Comparison of ENCODE assay signal across 23 cellular contexts in genomic region chr14:100091386-100091785, GRCh38. TPM values are rescaled to one million over a fixed set of nuclear protein-coding genes. Genes with fewer than 3 reads are reported as not detected.
A peak's percentile ranks its signal among the peaks of the same experiment; 100 is the strongest.
DNase-seq lines count a peak whose midpoint lies in the region; ATAC-seq and TF ChIP-seq lines count a peak whose summit lies in the region.
"Had no signal": no experiment of that assay in that cellular context is flagged by ENCODE, and none has a peak within 500 bp of the region (broad histone marks: within the 10 kb centered on the region; RNA-seq: fewer than 3 reads in every experiment).

No MANE protein-coding gene starts in this region.

- peaks cover 71% of the 10 kb centered on the region for H3K36me3 Mint-ChIP-seq in T-helper 1 cell treated with Interleukin-12 subunit alpha and Interleukin-12 subunit beta and Interleukin-4 antibody, amounts not matched to agents 30 μg/mL and 1 μg/mL, for 36 hours (ENCODE audit: low read depth)
- peaks cover 16 to 95% (median 39%) of the 10 kb centered on the region in 3 donors for H3K36me3 Mint-ChIP-seq in CD8-positive, alpha-beta memory T cell
- peaks cover 100% of the 10 kb centered on the region for H3K36me3 Mint-ChIP-seq in activated T-helper 17 cell treated with anti-CD3 and anti-CD28 coated beads, Interleukin-2, amount 50 U/mL, for 72 hours (ENCODE audit: low read depth)
- H3K36me3 Mint-ChIP-seq in natural killer cell = peaks cover 25% of the 10 kb centered on the region

- no peak for DNase-seq in T-helper 1 cell
- no peak for DNase-seq in CD8-positive, alpha-beta memory T cell
- no peak for DNase-seq in natural killer cell
- no peak for DNase-seq in AML-193 (lab: John Stamatoyannopoulos, UW)
- DNase-seq in midbrain (lab: John Stamatoyannopoulos, UW) = no peak
- DNase-seq in SJCRH30 = no peak
- DNase-seq: EL; H7; head of caudate nucleus; NCI-H226; Right ventricle myocardium superior; stimulated activated naive CD4-positive, alpha-beta T cell; transverse colon; WERI-Rb-1 had no signal

- no peaks in the 10 kb centered on the region for H3K27me3 Mint-ChIP-seq in T-helper 1 cell treated with Interleukin-12 subunit alpha and Interleukin-12 subunit beta and Interleukin-4 antibody, amounts not matched to agents 30 μg/mL and 1 μg/mL, for 36 hours (ENCODE audit: low read depth)
- H3K27me3 Mint-ChIP-seq in CD8-positive, alpha-beta memory T cell = no peaks in the 10 kb centered on the region
- no peaks in the 10 kb centered on the region for H3K27me3 Mint-ChIP-seq in activated T-helper 17 cell treated with anti-CD3 and anti-CD28 coated beads, Interleukin-2, amount 50 U/mL, for 72 hours
- no peaks in the 10 kb centered on the region for H3K27me3 Mint-ChIP-seq in natural killer cell (ENCODE audit: low read depth in 2 of 2)
- H3K27me3 Mint-ChIP-seq: dendritic cell treated with granulocyte-macrophage colony-stimulating factor and Interleukin-4, amounts not matched to agents 40 ng/mL and 50 ng/mL, for 4 days; progenitor cell of endocrine pancreas had no signal

- peak; percentile 38 for ATAC-seq in activated T-helper 17 cell treated with anti-CD3 and anti-CD28 coated beads, Interleukin-2, amount 50 U/mL, for 72 hours (replicated peaks)
- no peak for ATAC-seq in natural killer cell
- ATAC-seq: K562 had no signal

- POLR2A ChIA-PET in CD8-positive, alpha-beta memory T cell (lab: Charles Lee) = interaction anchor here (0.8 to 1.2 kb wide), 2 partner anchors 19 to 25 kb away, joined by 3 read pairs; no protein-coding TSS in a partner anchor

- H3K27me3 ChIP-seq in CD8-positive, alpha-beta memory T cell (ENCODE audit: insufficient read depth, low read length, poor library complexity, severe bottlenecking) = no peaks in the 10 kb centered on the region
- no peaks in the 10 kb centered on the region for H3K27me3 ChIP-seq in SJCRH30
- H3K27me3 ChIP-seq: breast epithelium, neural progenitor cell, transverse colon had no signal

- intact Hi-C loops in natural killer cell (cut with micrococcal nuclease) = no loop called here

- peak overlapping the region; percentile 15 for H3K27ac Mint-ChIP-seq in T-helper 1 cell treated with Interleukin-12 subunit alpha and Interleukin-12 subunit beta and Interleukin-4 antibody, amounts not matched to agents 30 μg/mL and 1 μg/mL, for 36 hours
- H3K27ac Mint-ChIP-seq in CD8-positive, alpha-beta memory T cell = peak overlapping the region; percentile 14 to 91 (median 82)
- peak overlapping the region; percentile 64 for H3K27ac Mint-ChIP-seq in activated T-helper 17 cell treated with anti-CD3 and anti-CD28 coated beads, Interleukin-2, amount 50 U/mL, for 72 hours
- H3K27ac Mint-ChIP-seq in natural killer cell = peak overlapping the region; percentile 78 to 93
- H3K27ac Mint-ChIP-seq: dendritic cell treated with granulocyte-macrophage colony-stimulating factor and Interleukin-4, amounts not matched to agents 40 ng/mL and 50 ng/mL, for 4 days; mesothelial cell of epicardium; neural progenitor cell; progenitor cell of endocrine pancreas had no signal

- no peak overlapping the region for H3K4me3 ChIP-seq in CD8-positive, alpha-beta memory T cell (ENCODE audit: low read length)
- no peak overlapping the region for H3K4me3 ChIP-seq in SJCRH30
- H3K4me3 ChIP-seq: breast epithelium, K562, neural progenitor cell, transverse colon had no signal

- no peak for TF ChIP-seq CTCF in natural killer cell (IDR thresholded peaks at IDR 0.05)

- no peaks in the 10 kb centered on the region for H3K9me3 Mint-ChIP-seq in T-helper 1 cell treated with Interleukin-12 subunit alpha and Interleukin-12 subunit beta and Interleukin-4 antibody, amounts not matched to agents 30 μg/mL and 1 μg/mL, for 36 hours
- H3K9me3 Mint-ChIP-seq in CD8-positive, alpha-beta memory T cell = no peaks in the 10 kb centered on the region
- H3K9me3 Mint-ChIP-seq in activated T-helper 17 cell treated with anti-CD3 and anti-CD28 coated beads, Interleukin-2, amount 50 U/mL, for 72 hours = no peaks in the 10 kb centered on the region
- no peaks in the 10 kb centered on the region for H3K9me3 Mint-ChIP-seq in natural killer cell
- H3K9me3 Mint-ChIP-seq: dendritic cell treated with granulocyte-macrophage colony-stimulating factor and Interleukin-4, amounts not matched to agents 40 ng/mL and 50 ng/mL, for 4 days; neural progenitor cell had no signal

- peaks cover 97% of the 10 kb centered on the region for H3K4me1 ChIP-seq in CD8-positive, alpha-beta memory T cell (ENCODE audit: insufficient read depth, low read length)
- no peaks in the 10 kb centered on the region for H3K4me1 ChIP-seq in SJCRH30
- H3K4me1 ChIP-seq: breast epithelium, neural progenitor cell, transverse colon had no signal

- CTCF ChIA-PET in CD8-positive, alpha-beta memory T cell (lab: Charles Lee) = interaction anchor here (1.3 to 58.3 kb wide), 4 partner anchors 3 to 101 kb away, joined by 3 to 1568 read pairs (median 787); partner anchors contain the start of gene EVL

- no peak overlapping the region for H3K27ac ChIP-seq in CD8-positive, alpha-beta memory T cell (ENCODE audit: low read depth, low read length)
- no peak overlapping the region for H3K27ac ChIP-seq in SJCRH30
- H3K27ac ChIP-seq: 22Rv1, breast epithelium, neural progenitor cell, transverse colon, WERI-Rb-1 had no signal

- no peaks in the 10 kb centered on the region for H3K9me3 ChIP-seq in CD8-positive, alpha-beta memory T cell (ENCODE audit: low read length)
- no peaks in the 10 kb centered on the region for H3K9me3 ChIP-seq in SJCRH30 (replicated peaks)
- H3K9me3 ChIP-seq: breast epithelium, transverse colon had no signal

- peak overlapping the region; percentile 6 for H3K4me3 Mint-ChIP-seq in T-helper 1 cell treated with Interleukin-12 subunit alpha and Interleukin-12 subunit beta and Interleukin-4 antibody, amounts not matched to agents 30 μg/mL and 1 μg/mL, for 36 hours
- H3K4me3 Mint-ChIP-seq in CD8-positive, alpha-beta memory T cell = peak overlapping the region in 5 of 7 donors; percentile 25 to 55 (median 37)
- H3K4me3 Mint-ChIP-seq in activated T-helper 17 cell treated with anti-CD3 and anti-CD28 coated beads, Interleukin-2, amount 50 U/mL, for 72 hours = peak overlapping the region; percentile 64
- peak overlapping the region; percentile 17 for H3K4me3 Mint-ChIP-seq in natural killer cell
- H3K4me3 Mint-ChIP-seq: dendritic cell treated with granulocyte-macrophage colony-stimulating factor and Interleukin-4, amounts not matched to agents 40 ng/mL and 50 ng/mL, for 4 days; mesothelial cell of epicardium; neural progenitor cell had no signal

- peaks cover 68% of the 10 kb centered on the region for H3K4me1 Mint-ChIP-seq in T-helper 1 cell treated with Interleukin-12 subunit alpha and Interleukin-12 subunit beta and Interleukin-4 antibody, amounts not matched to agents 30 μg/mL and 1 μg/mL, for 36 hours (ENCODE audit: low read depth)
- H3K4me1 Mint-ChIP-seq in CD8-positive, alpha-beta memory T cell = peaks cover 83 to 100% (median 99%) of the 10 kb centered on the region in 3 donors
- H3K4me1 Mint-ChIP-seq in activated T-helper 17 cell treated with anti-CD3 and anti-CD28 coated beads, Interleukin-2, amount 50 U/mL, for 72 hours = peaks cover 43% of the 10 kb centered on the region
- H3K4me1 Mint-ChIP-seq in natural killer cell = peaks cover 79 to 92% of the 10 kb centered on the region in 2 donors
- H3K4me1 Mint-ChIP-seq: mesothelial cell of epicardium, neural progenitor cell had no signal

- H3K36me3 ChIP-seq in CD8-positive, alpha-beta memory T cell (ENCODE audit: insufficient read depth, low read length) = peaks cover 76% of the 10 kb centered on the region
- peaks cover 29% of the 10 kb centered on the region; the same call in 1 of the 2 replicates for H3K36me3 ChIP-seq in SJCRH30
- H3K36me3 ChIP-seq: breast epithelium, neural progenitor cell, transverse colon had no signal

RNA-seq across cellular contexts. Expression of gene EVL, which starts 26.2 kb away (rescaled TPM):
- total RNA-seq in CD8-positive, alpha-beta memory T cell = 100 to 1,000 TPM; 218 to 228 TPM
- 129 TPM for polyA plus RNA-seq in CD8-positive, alpha-beta memory T cell
- total RNA-seq in activated T-helper 17 cell treated with anti-CD3 and anti-CD28 coated beads, Interleukin-2, amount 50 U/mL, for 72 hours = 100 to 1,000 TPM; 493 to 560 TPM
- 1,000 to 10,000 TPM in 1 of 3 donors, 100 to 1,000 TPM in 2; 882 to 1,108 (median 986) TPM for total RNA-seq in natural killer cell
- total RNA-seq in SJCRH30 (2014; rRNA removed; shearing (Covaris generic)) = 27.1 and 31.5 TPM in 2 replicates

Comparison
In these comparisons a context has a peak if more than half of its experiments do, and no peak if none do; other contexts are left out.
1. H3K27ac Mint-ChIP-seq: peak in every context shown above with its lines; median percentile 86 in natural killer cell; 82 in CD8-positive, alpha-beta memory T cell; 64 in activated T-helper 17 cell treated with anti-CD3 and anti-CD28 coated beads, Interleukin-2, amount 50 U/mL, for 72 hours; 15 in T-helper 1 cell treated with Interleukin-12 subunit alpha and Interleukin-12 subunit beta and Interleukin-4 antibody, amounts not matched to agents 30 μg/mL and 1 μg/mL, for 36 hours.
2. H3K4me3 Mint-ChIP-seq: peak in every context shown above with its lines; median percentile 64 in activated T-helper 17 cell treated with anti-CD3 and anti-CD28 coated beads, Interleukin-2, amount 50 U/mL, for 72 hours; 37 in CD8-positive, alpha-beta memory T cell; 17 in natural killer cell; 6 in T-helper 1 cell treated with Interleukin-12 subunit alpha and Interleukin-12 subunit beta and Interleukin-4 antibody, amounts not matched to agents 30 μg/mL and 1 μg/mL, for 36 hours.